In the genomic region with DNA sequence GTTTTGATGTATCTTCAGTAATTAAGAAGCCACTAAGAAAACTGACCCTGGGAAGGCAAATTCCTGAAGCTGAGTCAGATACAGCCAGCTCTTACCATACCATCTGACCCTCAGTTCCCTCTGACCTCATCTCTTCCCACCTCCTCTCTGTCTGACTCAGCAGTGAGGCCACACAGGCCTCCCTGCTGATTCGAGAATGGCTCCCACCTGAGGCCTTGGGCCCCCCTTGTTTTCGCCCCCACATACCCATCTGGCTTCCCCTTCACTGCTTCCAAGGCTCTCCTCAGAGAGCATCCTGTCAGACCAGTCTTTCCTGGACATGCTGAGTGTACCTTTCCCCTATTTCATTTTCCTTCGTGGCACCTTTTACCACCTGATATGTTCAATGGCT, we compare ENCODE assay signal across 9 cellular contexts.
DNase-seq lines count a peak whose midpoint lies in the region; ATAC-seq and TF ChIP-seq lines count a peak whose summit lies in the region.
"Had no signal": no experiment of that assay in that cellular context is flagged by ENCODE, and none has a peak within 500 bp of the region (broad histone marks: within the 10 kb centered on the region; RNA-seq: fewer than 3 reads in every experiment).

No MANE protein-coding gene starts in this region.

- DNase-seq in DMS 273 (lab: John Stamatoyannopoulos, UW; ENCODE audit: unreplicated experiment) = peak; percentile 28
- no peak for DNase-seq in DMS 273 treated with DMSO at 0.1 percent for 48 hours (lab: John Stamatoyannopoulos, UW)
- DNase-seq in NCI-H460 (ENCODE audit: extremely low read depth, low read depth) = peak; percentile 24
- DNase-seq in epidermal melanocyte (ENCODE audit: insufficient read length, low spot score) = peak; percentile 62
- DNase-seq in osteoblast (ENCODE audit: insufficient read length, low spot score, missing footprints) = peak; percentile 86
- no peak for DNase-seq in cerebellar cortex (ENCODE audit: low spot score)
- no peak for DNase-seq in putamen (ENCODE audit: low spot score)

- peaks cover 36% of the 10 kb centered on the region for H3K4me1 ChIP-seq in osteoblast (ENCODE audit: insufficient read depth, low read length)

- H3K79me2 ChIP-seq in osteoblast (ENCODE audit: insufficient read depth, low read length) = no peaks in the 10 kb centered on the region

- peak overlapping the region; percentile 57 for H3K4me3 ChIP-seq in osteoblast (ENCODE audit: insufficient read depth, low read length)

- no peaks in the 10 kb centered on the region for H3K27me3 ChIP-seq in osteoblast (ENCODE audit: insufficient read depth, low read length)

- no peak for TF ChIP-seq CTCF in osteoblast (IDR thresholded peaks at IDR 0.05; ENCODE audit: extremely low read depth, low read depth, low read length)

- peak overlapping the region; percentile 56 for H2AFZ ChIP-seq in osteoblast (ENCODE audit: low read length)

- no peaks in the 10 kb centered on the region for H3K9me3 ChIP-seq in osteoblast (ENCODE audit: low read depth, low read length)

- H3K36me3 ChIP-seq in osteoblast (ENCODE audit: insufficient read depth, low read length) = no peaks in the 10 kb centered on the region

- peak; percentile 90 for ATAC-seq in HG02571 (IDR thresholded peaks at IDR 0.05; ENCODE audit: unreplicated experiment)

- H3K4me2 ChIP-seq in osteoblast (ENCODE audit: insufficient read depth, low read length) = peak overlapping the region; percentile 82

- H3K27ac ChIP-seq in osteoblast (ENCODE audit: low read depth, low read length) = peak overlapping the region; percentile 100
- H3K27ac ChIP-seq: 22Rv1 had no signal

- no peaks in the 10 kb centered on the region for H4K20me1 ChIP-seq in osteoblast (ENCODE audit: insufficient read depth, low read length)

Comparison
In these comparisons a context has a peak if more than half of its experiments do, and no peak if none do; other contexts are left out.
1. DNase-seq: peak in DMS 273 (single experiment), NCI-H460 (single experiment), epidermal melanocyte (single experiment) and osteoblast (single experiment); none in DMS 273 treated with DMSO at 0.1 percent for 48 hours (single experiment), cerebellar cortex (single experiment) and putamen (single experiment).